In genomic region chr2:195468771-195469170, GRCh38 we compare ENCODE assay signal across 14 cellular contexts.
A peak's percentile ranks its signal among the peaks of the same experiment; 100 is the strongest.
DNase-seq lines count a peak whose midpoint lies in the region; ATAC-seq and TF ChIP-seq lines count a peak whose summit lies in the region.
"Had no signal": no experiment of that assay in that cellular context is flagged by ENCODE, and none has a peak within 500 bp of the region (broad histone marks: within the 10 kb centered on the region; RNA-seq: fewer than 3 reads in every experiment).

No MANE protein-coding gene starts in this region.

- no peak overlapping the region for H2BK120ac ChIP-seq in IMR-90 (ENCODE audit: low read depth, low read length)

- H3K56ac ChIP-seq in IMR-90 (ENCODE audit: extremely low read depth, insufficient read depth, low read length): no peak overlapping the region

- no peaks in the 10 kb centered on the region for H4K20me1 ChIP-seq in IMR-90 (ENCODE audit: insufficient read depth, low read length)

- H3K4me2 ChIP-seq in IMR-90 (ENCODE audit: low read depth, low read length): no peak overlapping the region
- H3K4me2 ChIP-seq: neural progenitor cell had no signal

- dilution Hi-C loops in IMR-90 (cut with HindIII; ENCODE audit: low sequenced_read_pairs, unreplicated experiment): no loop called here

- no peak overlapping the region for H2AFZ ChIP-seq in IMR-90 (replicated peaks; ENCODE audit: low read length, poor library complexity)
- H2AFZ ChIP-seq: neural progenitor cell had no signal

- H3K27me3 ChIP-seq in IMR-90 (ENCODE audit: control insufficient read depth, insufficient read depth, low read length): no peaks in the 10 kb centered on the region
- H3K27me3 ChIP-seq: neural progenitor cell had no signal

- H3K9me3 ChIP-seq in IMR-90 (ENCODE audit: control insufficient read depth, insufficient read depth, low read length): no peaks in the 10 kb centered on the region

- no peak overlapping the region for H3K18ac ChIP-seq in IMR-90 (ENCODE audit: low read depth, low read length)

- no peak for TF ChIP-seq CTCF in IMR-90 (conservative IDR thresholded peaks at IDR 0.05; ENCODE audit: low read depth, low read length)

- no peaks in the 10 kb centered on the region for H3K36me3 ChIP-seq in IMR-90 (ENCODE audit: control insufficient read depth, insufficient read depth, low read length)
- H3K36me3 ChIP-seq: neural progenitor cell had no signal

- WGBS in IMR-90 (ENCODE audit: extremely low coverage in 2 of 2, insufficient read length in 1 of 2), 2 experiments: no CpG with 5 or more reads among the region's 2 CpGs

- no peak overlapping the region for H4K8ac ChIP-seq in IMR-90 (ENCODE audit: low read depth in 2 of 2, low read length in 2 of 2)

- peak; percentile 17 for DNase-seq in IMR-90
- no peak for DNase-seq in EL
- DNase-seq in NCI-H1436 treated with DMSO at 0.1 percent for 48 hours (lab: John Stamatoyannopoulos, UW): no peak
- no peak for DNase-seq in RPMI8226
- no peak for DNase-seq in cardiac septum (ENCODE audit: low spot score)
- DNase-seq: activated B cell treated with CpG ODN at 0.5 μM for 24 hours; activated gamma-delta T cell; central memory CD4-positive, alpha-beta T cell; GDM1; NCI-H1048 had no signal

- no peak overlapping the region for H3K9ac ChIP-seq in IMR-90 (ENCODE audit: low read depth, low read length)
- H3K9ac ChIP-seq: neural progenitor cell had no signal

- no peak for TF ChIP-seq RAD21 in IMR-90 (IDR thresholded peaks at IDR 0.05; ENCODE audit: low read length)

- no peak overlapping the region for H2AK9ac ChIP-seq in IMR-90 (replicated peaks; ENCODE audit: low read depth, low read length, poor library complexity)

- POLR2A ChIA-PET in IMR-90 (lab: Charles Lee; ENCODE audit: unreplicated experiment): no interaction called here

- H3K23ac ChIP-seq in IMR-90 (ENCODE audit: low read depth, low read length): no peak overlapping the region

- intact Hi-C loops in IMR-90 (cut with micrococcal nuclease): no loop called here
- intact Hi-C loops in cardiac septum (cut with DNase I): no loop called here

- no peaks in the 10 kb centered on the region for H3K79me1 ChIP-seq in IMR-90 (ENCODE audit: low read depth in 1 of 2, low read length in 2 of 2)

- no peak overlapping the region for H2BK20ac ChIP-seq in IMR-90 (ENCODE audit: low read depth, low read length)

- H4K5ac ChIP-seq in IMR-90 (ENCODE audit: low read depth, low read length): no peak overlapping the region

- CTCF ChIA-PET in IMR-90 (lab: Yijun Ruan, JAX): no interaction called here

- TF ChIP-seq POLR2A in IMR-90 (IDR thresholded peaks at IDR 0.05; ENCODE audit: low read depth, low read length): no peak

- H3K27ac ChIP-seq in IMR-90 (ENCODE audit: insufficient read depth, low read length): no peak overlapping the region
- H3K27ac ChIP-seq: neural progenitor cell had no signal

- H3K4me3 ChIP-seq in IMR-90 (ENCODE audit: insufficient read depth, low read depth, low read length): no peak overlapping the region
- H3K4me3 ChIP-seq: neural progenitor cell had no signal

- H3K4ac ChIP-seq in IMR-90 (ENCODE audit: low read depth, low read length): no peak overlapping the region

- H3K14ac ChIP-seq in IMR-90 (replicated peaks; ENCODE audit: low read depth, low read length): no peak overlapping the region

- in situ Hi-C loops in IMR-90 (cut with MboI; ENCODE audit: low sequenced_read_pairs): no loop called here

- no peak overlapping the region for H2BK5ac ChIP-seq in IMR-90 (ENCODE audit: low read depth, low read length, poor library complexity, severe bottlenecking)

- no peak overlapping the region for H4K91ac ChIP-seq in IMR-90 (ENCODE audit: insufficient read depth, low read depth, low read length)

- H3K4me1 ChIP-seq in IMR-90 (ENCODE audit: control insufficient read depth, insufficient read depth, low read length): no peaks in the 10 kb centered on the region
- H3K4me1 ChIP-seq: neural progenitor cell had no signal

- ATAC-seq in GM18498 (IDR thresholded peaks at IDR 0.05; ENCODE audit: unreplicated experiment) (peak; percentile 80), GM19468 (IDR thresholded peaks at IDR 0.05; ENCODE audit: extremely low read depth, unreplicated experiment) (peak; percentile 75), HG02943 (IDR thresholded peaks at IDR 0.05; ENCODE audit: low read depth, unreplicated experiment) (peak; percentile 82), IMR-90 (ENCODE audit: low read depth) (peak; percentile 44; the same call in 1 of the 2 replicates)

- no TSS peak for BruUV-seq in IMR-90 (replicated peaks; lab: Mats Ljungman, UMichigan)

- H3K9me1 ChIP-seq in IMR-90 (ENCODE audit: insufficient read depth, low read length): no peaks in the 10 kb centered on the region

- no peak overlapping the region for H2AK5ac ChIP-seq in IMR-90 (ENCODE audit: low read depth, low read length)

- no peak overlapping the region for H2BK15ac ChIP-seq in IMR-90 (ENCODE audit: low read depth, low read length)

TF ChIP-seq in IMR-90, 13 proteins besides CTCF, POLR2A, EP300 and RAD21:
- TF ChIP-seq NFE2L2 (IDR thresholded peaks at IDR 0.05; ENCODE audit: low read depth, low read length) (no peak), SMC3 (IDR thresholded peaks at IDR 0.05; ENCODE audit: low read depth, low read length) (no peak), RFX5 (IDR thresholded peaks at IDR 0.05; ENCODE audit: low read depth, low read length) (no peak), MAFK (IDR thresholded peaks at IDR 0.05; ENCODE audit: low read depth, low read length) (no peak), USF2 (IDR thresholded peaks at IDR 0.05; ENCODE audit: low read depth, low read length) (no peak), CHD1 (IDR thresholded peaks at IDR 0.05; ENCODE audit: low read depth, low read length) (no peak), RCOR1 (IDR thresholded peaks at IDR 0.05; ENCODE audit: insufficient replicate concordance, low read length) (no peak), CEBPB (IDR thresholded peaks at IDR 0.05; ENCODE audit: low read depth, low read length) (no peak), MXI1 (IDR thresholded peaks at IDR 0.05; ENCODE audit: borderline replicate concordance, low read depth, low read length) (no peak), BHLHE40 (IDR thresholded peaks at IDR 0.05; ENCODE audit: low read depth, low read length) (no peak), FOS (IDR thresholded peaks at IDR 0.05; ENCODE audit: low read depth, low read length) (no peak), MAZ (IDR thresholded peaks at IDR 0.05; ENCODE audit: borderline replicate concordance, low read depth, low read length) (no peak), ELK1 (IDR thresholded peaks at IDR 0.05; ENCODE audit: borderline replicate concordance, low read depth, low read length) (no peak)
TF ChIP-seq in IMR-90: peak in this region for 0.
